In the genomic region with DNA sequence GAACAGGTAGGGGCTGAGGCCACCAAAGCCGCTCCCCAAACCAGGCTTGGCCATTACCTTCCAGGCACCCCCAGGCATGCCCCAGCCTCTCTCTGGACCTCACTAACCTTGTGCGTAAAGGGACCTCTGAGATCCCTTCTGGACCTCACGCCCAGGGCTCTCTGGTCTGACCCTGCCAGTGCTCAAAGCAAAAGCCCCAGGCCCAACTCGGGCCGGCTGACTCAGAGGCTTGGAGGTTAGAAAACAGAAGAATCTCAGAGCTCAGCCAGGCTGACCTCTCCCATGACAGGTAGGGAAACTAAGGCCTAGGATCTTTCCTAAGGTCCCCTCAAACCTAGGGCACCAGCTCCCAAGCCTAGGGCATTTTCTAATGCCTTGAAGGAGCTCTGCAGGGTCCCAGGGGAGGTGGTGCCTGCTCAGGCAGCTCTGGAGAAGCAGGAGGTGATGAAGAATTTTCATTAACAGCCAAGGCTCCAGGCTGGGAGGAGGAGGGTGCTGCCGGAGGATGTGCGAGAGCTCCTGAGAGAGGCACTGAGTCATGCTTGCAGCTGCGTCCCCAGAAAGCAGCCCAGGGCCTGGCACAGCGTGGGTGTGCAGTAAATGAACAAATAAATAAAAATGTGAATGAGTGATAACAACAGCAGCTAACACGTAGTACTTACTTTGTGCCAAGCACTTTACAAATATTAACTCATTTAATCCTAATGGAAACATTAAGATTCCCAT, we compare ENCODE assay signal across 7 cellular contexts. TPM values are rescaled to one million over a fixed set of nuclear protein-coding genes. Genes with fewer than 3 reads are reported as not detected.
DNase-seq lines count a peak whose midpoint lies in the region; ATAC-seq, FAIRE-seq and TF ChIP-seq lines count a peak whose summit lies in the region.

No MANE protein-coding gene starts in this region.

- H3K27me3 Mint-ChIP-seq in activated T-cell treated with anti-CD3 and anti-CD28 coated beads, Interleukin-2, amount 50 U/mL, for 24 hours: no peaks in the 10 kb centered on the region

- H3K9ac ChIP-seq in smooth muscle cell (ENCODE audit: low read depth): peak overlapping the region; percentile 19

- 22% methylated on average over 10 of the region's 10 CpGs for WGBS in smooth muscle cell (ENCODE audit: low lambda C conversion rate)

- H3K4me3 ChIP-seq in smooth muscle cell: no peak overlapping the region

- H2AFZ ChIP-seq in smooth muscle cell (ENCODE audit: low read depth): no peak overlapping the region

- peak overlapping the region; percentile 48 for H3K4me3 Mint-ChIP-seq in activated T-cell treated with anti-CD3 and anti-CD28 coated beads, Interleukin-2, amount 50 U/mL, for 24 hours

- H3K36me3 Mint-ChIP-seq in activated T-cell treated with anti-CD3 and anti-CD28 coated beads, Interleukin-2, amount 50 U/mL, for 24 hours (ENCODE audit: low read depth): no peaks in the 10 kb centered on the region

- H3K27me3 ChIP-seq in foreskin keratinocyte (no peaks in the 10 kb centered on the region), smooth muscle cell (ENCODE audit: low read depth) (no peaks in the 10 kb centered on the region)

- H3K9me3 ChIP-seq in smooth muscle cell (replicated peaks; ENCODE audit: low read depth): no peaks in the 10 kb centered on the region

- peaks cover 22% of the 10 kb centered on the region for H3F3A ChIP-seq in smooth muscle cell (ENCODE audit: low read depth)

- DNase-seq in HTR-8/SVneo (ENCODE audit: insufficient read length, low spot score) (peak; percentile 94), foreskin keratinocyte (peak; percentile 70 to 82), smooth muscle cell (lab: John Stamatoyannopoulos, UW; ENCODE audit: unreplicated experiment) (peak; percentile 30), NCI-H1048 (lab: John Stamatoyannopoulos, UW) (no peak)
- DNase-seq in activated T-cell treated with anti-CD3 and anti-CD28 coated beads, Interleukin-2, amount 50 U/mL, for 24 hours: peak; percentile 69

- H3K27ac Mint-ChIP-seq in activated T-cell treated with anti-CD3 and anti-CD28 coated beads, Interleukin-2, amount 50 U/mL, for 24 hours: peak overlapping the region; percentile 91

- no peaks in the 10 kb centered on the region for H3K9me3 Mint-ChIP-seq in activated T-cell treated with anti-CD3 and anti-CD28 coated beads, Interleukin-2, amount 50 U/mL, for 24 hours

- H3K36me3 ChIP-seq in smooth muscle cell (ENCODE audit: low read depth): no peaks in the 10 kb centered on the region

- TF ChIP-seq CTCF in foreskin keratinocyte (conservative IDR thresholded peaks at IDR 0.05): no peak
- TF ChIP-seq CTCF in smooth muscle cell (IDR thresholded peaks at IDR 0.05; ENCODE audit: borderline replicate concordance, insufficient read depth, poor library complexity, severe bottlenecking): no peak

- H4K20me1 ChIP-seq in smooth muscle cell (ENCODE audit: low read depth): peaks cover 43% of the 10 kb centered on the region

- peaks cover 27% of the 10 kb centered on the region for H3K79me2 ChIP-seq in smooth muscle cell (ENCODE audit: low read depth)

- peaks cover 53% of the 10 kb centered on the region for H3K4me1 Mint-ChIP-seq in activated T-cell treated with anti-CD3 and anti-CD28 coated beads, Interleukin-2, amount 50 U/mL, for 24 hours (ENCODE audit: low read depth)

- H3K27ac ChIP-seq in foreskin keratinocyte (peak overlapping the region; percentile 21), smooth muscle cell (ENCODE audit: low read depth) (peak overlapping the region; percentile 88)

- H3K4me1 ChIP-seq in foreskin keratinocyte (no peaks in the 10 kb centered on the region), smooth muscle cell (ENCODE audit: low read depth) (peaks cover 9% of the 10 kb centered on the region)

- ATAC-seq in foreskin keratinocyte (peak; percentile 97), HG03521 (IDR thresholded peaks at IDR 0.05; ENCODE audit: unreplicated experiment) (no peak), HG02610 (IDR thresholded peaks at IDR 0.05; ENCODE audit: unreplicated experiment) (no peak)

- H3K4me2 ChIP-seq in smooth muscle cell: peak overlapping the region; percentile 76

- peak; percentile 33 for FAIRE-seq in HTR-8/SVneo (lab: Jason Lieb, UNC)

RNA-seq across cellular contexts. Expression of gene ARRB1, which starts 25.6 kb away (rescaled TPM):
- 1.9 and 3.5 TPM in 2 replicates for total RNA-seq in foreskin keratinocyte
- 1.2 and 2.3 TPM in 2 replicates for polyA plus RNA-seq in foreskin keratinocyte
- 16.9 and 19.7 TPM in 2 replicates for total RNA-seq in smooth muscle cell
- 4.6 and 6.6 TPM in 2 replicates for polyA plus RNA-seq in smooth muscle cell
